Comparison of ENCODE assay signal across 11 cellular contexts in the genomic region with DNA sequence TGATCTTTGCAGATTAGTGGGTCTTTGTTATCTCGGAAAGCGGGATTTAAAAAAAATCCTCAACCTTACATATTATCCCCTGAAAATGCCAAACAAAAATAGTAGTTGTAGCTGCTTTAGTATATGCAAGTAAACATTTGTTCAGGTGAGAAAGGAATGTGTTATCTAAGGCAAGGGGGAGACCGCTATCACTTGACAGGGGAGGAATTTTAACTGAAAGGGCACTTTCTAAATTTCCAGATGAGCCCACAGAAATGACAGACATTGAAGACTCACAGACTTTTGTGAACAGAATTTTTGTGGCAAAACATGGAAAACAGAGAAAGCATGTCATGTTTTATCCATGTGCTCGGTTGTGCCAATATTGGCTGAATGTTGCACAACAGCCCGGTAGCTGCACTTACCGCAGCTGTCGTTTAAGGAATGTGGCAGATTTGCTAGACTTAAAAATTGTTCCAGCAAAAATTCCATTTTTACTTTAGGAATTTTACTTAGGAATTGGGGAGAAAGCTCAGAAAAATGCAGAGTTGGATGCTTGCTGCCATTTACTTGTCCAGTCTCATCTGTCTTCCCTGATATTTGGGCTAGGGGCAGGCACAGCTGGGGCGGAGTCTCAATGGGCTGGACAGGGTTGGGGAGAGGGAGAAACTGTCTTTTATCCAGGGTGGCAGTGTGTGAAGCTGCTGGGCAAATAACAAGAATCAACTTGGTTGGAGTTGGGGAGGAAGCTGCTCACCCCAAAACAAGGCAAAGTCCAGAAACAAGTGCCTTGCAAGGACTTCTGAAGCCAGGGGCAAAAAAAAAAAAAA.
DNase-seq lines count a peak whose midpoint lies in the region; TF ChIP-seq lines count a peak whose summit lies in the region.
"Had no signal": no experiment of that assay in that cellular context is flagged by ENCODE, and none has a peak within 500 bp of the region (broad histone marks: within the 10 kb centered on the region; RNA-seq: fewer than 3 reads in every experiment).

No MANE protein-coding gene starts in this region.

- intact Hi-C loops in prostate gland (cut with DNase I), result no loop called here

- no peaks in the 10 kb centered on the region for H3K36me3 ChIP-seq in prostate gland

- H3K27me3 ChIP-seq in prostate gland (replicated peaks; ENCODE audit: insufficient read depth), result no peaks in the 10 kb centered on the region

- no peaks in the 10 kb centered on the region for H3K9me3 ChIP-seq in prostate gland

- no peak overlapping the region for H3K27ac ChIP-seq in prostate gland

- 50% methylated on average over 8 of the region's 8 CpGs for WGBS in prostate gland

- no peak for TF ChIP-seq CTCF in epithelial cell of esophagus (IDR thresholded peaks at IDR 0.05; ENCODE audit: insufficient read depth, low read depth, low read length, missing control alignments)
- no peak for TF ChIP-seq CTCF in prostate gland (IDR thresholded peaks at IDR 0.05)

- DNase-seq in AG08396 (ENCODE audit: low spot score) (peak; percentile 33), NCI-H146 (lab: John Stamatoyannopoulos, UW) (peak; percentile 40), epithelial cell of esophagus (ENCODE audit: low read depth) (peak; percentile 40), myocyte (ENCODE audit: low read depth) (peak; percentile 56), NCI-H2171 treated with DMSO at 0.1 percent for 48 hours (lab: John Stamatoyannopoulos, UW) (no peak), amniotic stem cell (lab: John Stamatoyannopoulos, UW) (no peak), prostate gland (ENCODE audit: low spot score) (no peak)
- no peak for DNase-seq in activated CD4-positive, CD25-positive, alpha-beta regulatory T cell treated with anti-CD3 and anti-CD28 coated beads, Interleukin-2, amount 50 U/mL, for 72 hours
- DNase-seq: activated CD4-positive, alpha-beta T cell treated with anti-CD3 and anti-CD28 coated beads, Interleukin-2, amount 10 ng/mL, durations not matched to agents 7 days and 5 days; naive thymus-derived CD4-positive, alpha-beta T cell; NCI-H1930 had no signal

- H3K4me1 ChIP-seq in prostate gland (replicated peaks), result no peaks in the 10 kb centered on the region

- H3K4me3 ChIP-seq in epithelial cell of esophagus (ENCODE audit: low read length) (no peak overlapping the region), prostate gland (no peak overlapping the region)

- TF ChIP-seq POLR2A in prostate gland (IDR thresholded peaks at IDR 0.05), result no peak

Comparison
In these comparisons a context has a peak if more than half of its experiments do, and no peak if none do; other contexts are left out.
1. DNase-seq: peak in AG08396 (single experiment), NCI-H146 (single experiment), epithelial cell of esophagus (single experiment) and myocyte (single experiment); none in NCI-H2171 treated with DMSO at 0.1 percent for 48 hours (single experiment), amniotic stem cell (single experiment), prostate gland (single experiment) and activated CD4-positive, CD25-positive, alpha-beta regulatory T cell treated with anti-CD3 and anti-CD28 coated beads, Interleukin-2, amount 50 U/mL, for 72 hours (single experiment).